In genomic region chr5:178536541-178537466, GRCh38 we compare ENCODE assay signal across 16 cellular contexts. TPM values are rescaled to one million over a fixed set of nuclear protein-coding genes. Genes with fewer than 3 reads are reported as not detected.
"Had no signal": no experiment of that assay in that cellular context is flagged by ENCODE, and none has a peak within 500 bp of the region (broad histone marks: within the 10 kb centered on the region; RNA-seq: fewer than 3 reads in every experiment).

No MANE protein-coding gene starts in this region.

- H3K27ac Mint-ChIP-seq: activated naive CD4-positive, alpha-beta T cell treated with anti-CD3 and anti-CD28 coated beads, Interleukin-2, amount 10 ng/mL, durations not matched to agents 7 days and 5 days; effector memory CD8-positive, alpha-beta T cell; neural progenitor cell; stimulated activated naive B cell treated with anti-CD40 and anti-IgM and Interleukin-4, amounts not matched to agents 10 μg/mL and 1 μg/mL and 100 μg/mL, for 72 hours; T-cell had no signal

- H3K27ac ChIP-seq: neural progenitor cell, pancreas, transverse colon had no signal

- H3K27me3 Mint-ChIP-seq: activated naive CD4-positive, alpha-beta T cell treated with anti-CD3 and anti-CD28 coated beads, Interleukin-2, amount 10 ng/mL, durations not matched to agents 7 days and 5 days had no signal

- DNase-seq: activated CD4-positive, alpha-beta T cell treated with anti-CD3 and anti-CD28 coated beads, Interleukin-2, amount 50 U/mL, for 4 hours; activated CD4-positive, CD25-positive, alpha-beta regulatory T cell treated with anti-CD3 and anti-CD28 coated beads, Interleukin-2, amount 50 U/mL, for 72 hours; activated naive CD4-positive, alpha-beta T cell treated with anti-CD3 and anti-CD28 coated beads, Interleukin-2, amount 10 ng/mL, durations not matched to agents 7 days and 5 days; adrenal gland; dermis blood vessel endothelial cell; effector memory CD8-positive, alpha-beta T cell; foreskin melanocyte; kidney glomerular epithelial cell; pancreas; stimulated activated naive B cell treated with anti-CD40 and anti-IgM and Interleukin-4, amounts not matched to agents 10 μg/mL and 1 μg/mL and 100 μg/mL, for 72 hours; substantia nigra; T-cell; T-helper 9 cell; transverse colon had no signal

- H3K4me3 ChIP-seq: adrenal gland, neural progenitor cell, pancreas, transverse colon had no signal

- ATAC-seq: effector memory CD8-positive, alpha-beta T cell; pancreas; stimulated activated naive B cell treated with anti-CD40 and anti-IgM and Interleukin-4, amounts not matched to agents 10 μg/mL and 1 μg/mL and 100 μg/mL, for 72 hours; T-cell had no signal

- H3K4me3 Mint-ChIP-seq: activated naive CD4-positive, alpha-beta T cell treated with anti-CD3 and anti-CD28 coated beads, Interleukin-2, amount 10 ng/mL, durations not matched to agents 7 days and 5 days; effector memory CD8-positive, alpha-beta T cell; neural progenitor cell; stimulated activated naive B cell treated with anti-CD40 and anti-IgM and Interleukin-4, amounts not matched to agents 10 μg/mL and 1 μg/mL and 100 μg/mL, for 72 hours; T-cell had no signal

- H3K4me2 ChIP-seq: neural progenitor cell had no signal

- H3K9me3 Mint-ChIP-seq: activated naive CD4-positive, alpha-beta T cell treated with anti-CD3 and anti-CD28 coated beads, Interleukin-2, amount 10 ng/mL, durations not matched to agents 7 days and 5 days; effector memory CD8-positive, alpha-beta T cell; neural progenitor cell; stimulated activated naive B cell treated with anti-CD40 and anti-IgM and Interleukin-4, amounts not matched to agents 10 μg/mL and 1 μg/mL and 100 μg/mL, for 72 hours; T-cell had no signal

- H3K36me3 Mint-ChIP-seq: activated naive CD4-positive, alpha-beta T cell treated with anti-CD3 and anti-CD28 coated beads, Interleukin-2, amount 10 ng/mL, durations not matched to agents 7 days and 5 days; neural progenitor cell; stimulated activated naive B cell treated with anti-CD40 and anti-IgM and Interleukin-4, amounts not matched to agents 10 μg/mL and 1 μg/mL and 100 μg/mL, for 72 hours; T-cell had no signal

- H2AFZ ChIP-seq: neural progenitor cell had no signal

- H3K9me3 ChIP-seq: adrenal gland, pancreas, transverse colon had no signal

- H3K9ac ChIP-seq: neural progenitor cell had no signal

- H3K27me3 ChIP-seq: adrenal gland, pancreas, transverse colon had no signal

- H3K4me1 Mint-ChIP-seq: activated naive CD4-positive, alpha-beta T cell treated with anti-CD3 and anti-CD28 coated beads, Interleukin-2, amount 10 ng/mL, durations not matched to agents 7 days and 5 days; stimulated activated naive B cell treated with anti-CD40 and anti-IgM and Interleukin-4, amounts not matched to agents 10 μg/mL and 1 μg/mL and 100 μg/mL, for 72 hours; T-cell had no signal

- H3K4me1 ChIP-seq: adrenal gland, pancreas, transverse colon had no signal

- H3K36me3 ChIP-seq: adrenal gland, neural progenitor cell, pancreas, transverse colon had no signal

RNA-seq across cellular contexts. Expression of gene COL23A1, which starts 53.4 kb away (rescaled TPM):
- total RNA-seq: fibroblast of lung had no signal
- polyA plus RNA-seq: fibroblast of lung had no signal
